ENCODE assay signal across 12 cellular contexts in genomic region chr7:143245123-143245522, GRCh38. TPM values are rescaled to one million over a fixed set of nuclear protein-coding genes. Genes with fewer than 3 reads are reported as not detected.
A peak's percentile ranks its signal among the peaks of the same experiment; 100 is the strongest.
DNase-seq lines count a peak whose midpoint lies in the region; ATAC-seq and TF ChIP-seq lines count a peak whose summit lies in the region.
"Had no signal": no experiment of that assay in that cellular context is flagged by ENCODE, and none has a peak within 500 bp of the region (broad histone marks: within the 10 kb centered on the region; RNA-seq: fewer than 3 reads in every experiment).

No MANE protein-coding gene starts in this region.

- ATAC-seq in activated CD8-positive, alpha-beta T cell treated with anti-CD3 and anti-CD28 coated beads for 36 hours = peak; percentile 68
- ATAC-seq in GM19452 (IDR thresholded peaks at IDR 0.05; ENCODE audit: unreplicated experiment) = no peak

- POLR2A ChIA-PET in BJ (lab: Charles Lee) = no interaction called here
- POLR2A ChIA-PET in activated CD8-positive, alpha-beta T cell treated with anti-CD3 and anti-CD28 coated beads for 36 hours (lab: Charles Lee) = interaction anchor here (0.8 to 1.8 kb wide), 3 partner anchors 18 to 65 kb away, joined by 3 to 6 read pairs (median 5); partner anchors contain the start of genes CASP2 and GSTK1

- H3K9me3 Mint-ChIP-seq in activated CD8-positive, alpha-beta T cell treated with anti-CD3 and anti-CD28 coated beads for 36 hours = peaks cover 17% of the 10 kb centered on the region

- H3K27me3 ChIP-seq in BJ (ENCODE audit: control insufficient read depth, insufficient read depth, low read length) = peaks cover 9% of the 10 kb centered on the region

- no peak overlapping the region for H3K4me3 Mint-ChIP-seq in activated CD8-positive, alpha-beta T cell treated with anti-CD3 and anti-CD28 coated beads for 36 hours

- intact Hi-C loops in activated CD8-positive, alpha-beta T cell treated with anti-CD3 and anti-CD28 coated beads for 36 hours (cut with micrococcal nuclease) = loop anchor here (2.0 to 5.0 kb wide), 2 partner anchors 37 to 46 kb away; partner anchors contain the start of gene TMEM139

- CTCF ChIA-PET in BJ (lab: Yijun Ruan, JAX) = interaction anchor here (0.9 kb wide), 1 partner anchor 30 kb away, joined by 3 read pairs; no protein-coding TSS in a partner anchor
- CTCF ChIA-PET in activated CD8-positive, alpha-beta T cell treated with anti-CD3 and anti-CD28 coated beads for 36 hours (lab: Charles Lee) = interaction anchor here (0.8 to 7.9 kb wide), 10 partner anchors 10 to 242 kb away, joined by 3 to 211 read pairs (median 4); no protein-coding TSS in a partner anchor

- TF ChIP-seq CTCF in BJ (IDR thresholded peaks at IDR 0.05; ENCODE audit: insufficient read depth, low read depth, low read length) (no peak), fibroblast of the aortic adventitia (IDR thresholded peaks at IDR 0.05; ENCODE audit: insufficient read depth, low read length) (no peak)
- no peak for TF ChIP-seq CTCF in activated CD8-positive, alpha-beta T cell treated with anti-CD3 and anti-CD28 coated beads for 36 hours (IDR thresholded peaks at IDR 0.05)

- H3K36me3 Mint-ChIP-seq in activated CD8-positive, alpha-beta T cell treated with anti-CD3 and anti-CD28 coated beads for 36 hours (ENCODE audit: low read depth) = peaks cover 18% of the 10 kb centered on the region

- H3K36me3 ChIP-seq in BJ (ENCODE audit: control insufficient read depth, insufficient read depth, low read length) = no peaks in the 10 kb centered on the region

- H3K27me3 Mint-ChIP-seq in activated CD8-positive, alpha-beta T cell treated with anti-CD3 and anti-CD28 coated beads for 36 hours = no peaks in the 10 kb centered on the region

- DNase-seq in BJ (ENCODE audit: low read depth) (peak; percentile 80), HCEC 1CT (peak; percentile 73), fibroblast of the aortic adventitia (ENCODE audit: low read depth) (peak; percentile 10), NCI-H1694 treated with DMSO at 0.1 percent for 48 hours (lab: John Stamatoyannopoulos, UW) (no peak), hippocampal formation (lab: John Stamatoyannopoulos, UW) (no peak)
- no peak for DNase-seq in activated CD8-positive, alpha-beta T cell treated with anti-CD3 and anti-CD28 coated beads for 36 hours
- DNase-seq in effector CD8-positive, alpha-beta T cell (lab: John Stamatoyannopoulos, UW) = no peak
- DNase-seq: cerebellar nuclear complex; DND-41; SHP77; stimulated activated naive CD4-positive, alpha-beta T cell had no signal

- H3K4me3 ChIP-seq in BJ (ENCODE audit: low read depth, low read length) (no peak overlapping the region), fibroblast of the aortic adventitia (ENCODE audit: low read depth, low read length) (no peak overlapping the region)

- H3K4me1 Mint-ChIP-seq in activated CD8-positive, alpha-beta T cell treated with anti-CD3 and anti-CD28 coated beads for 36 hours (ENCODE audit: low read depth) = peaks cover 66% of the 10 kb centered on the region

- H3K27ac Mint-ChIP-seq in activated CD8-positive, alpha-beta T cell treated with anti-CD3 and anti-CD28 coated beads for 36 hours = peak overlapping the region; percentile 86

RNA-seq across cellular contexts. Expression of gene GSTK1, which starts 18.1 kb away (rescaled TPM):
- polyA plus RNA-seq in BJ (2011; rRNA removed) = 132 and 164 TPM in 2 replicates
- 50.0 and 80.1 TPM in 2 replicates for polyA minus RNA-seq in BJ (2011; rRNA and poly(A)+ RNA removed)
- total RNA-seq in activated CD8-positive, alpha-beta T cell treated with anti-CD3 and anti-CD28 coated beads for 36 hours = 100 to 1,000 TPM; 163 to 171 TPM
- 53.3 and 91.9 TPM in 2 replicates for total RNA-seq in fibroblast of the aortic adventitia (ENCODE audit: low replicate concordance)

RNA-seq across cellular contexts. Expression of gene TAS2R40, which starts 23.3 kb away (rescaled TPM):
- not detected in 2 replicates for polyA plus RNA-seq in BJ (2011; rRNA removed)
- polyA minus RNA-seq in BJ (2011; rRNA and poly(A)+ RNA removed) = not detected in 2 replicates
- not detected for total RNA-seq in activated CD8-positive, alpha-beta T cell treated with anti-CD3 and anti-CD28 coated beads for 36 hours
- not detected in 2 replicates for total RNA-seq in fibroblast of the aortic adventitia (ENCODE audit: low replicate concordance)

RNA-seq across cellular contexts. Expression of gene TMEM139, which starts 39.6 kb away (rescaled TPM):
- 0.11 and 0.15 TPM in 2 replicates for polyA plus RNA-seq in BJ (2011; rRNA removed)
- polyA minus RNA-seq in BJ (2011; rRNA and poly(A)+ RNA removed) = not detected in 2 replicates
- 1 to 10 TPM; 1.6 to 2.0 TPM for total RNA-seq in activated CD8-positive, alpha-beta T cell treated with anti-CD3 and anti-CD28 coated beads for 36 hours
- not detected in 2 replicates for total RNA-seq in fibroblast of the aortic adventitia (ENCODE audit: low replicate concordance)

RNA-seq across cellular contexts. Expression of gene CASP2, which starts 43.0 kb away (rescaled TPM):
- polyA plus RNA-seq in BJ (2011; rRNA removed) = 15.4 and 16.0 TPM in 2 replicates
- polyA minus RNA-seq in BJ (2011; rRNA and poly(A)+ RNA removed) = 27.3 and 39.8 TPM in 2 replicates
- 10 to 100 TPM; 79.6 to 80.9 TPM for total RNA-seq in activated CD8-positive, alpha-beta T cell treated with anti-CD3 and anti-CD28 coated beads for 36 hours
- total RNA-seq in fibroblast of the aortic adventitia (ENCODE audit: low replicate concordance) = 18.4 and 19.8 TPM in 2 replicates

Comparison
In these comparisons a context has a peak if more than half of its experiments do, and no peak if none do; other contexts are left out.
1. DNase-seq: peak in BJ (single experiment), HCEC 1CT (single experiment) and fibroblast of the aortic adventitia (single experiment); none in activated CD8-positive, alpha-beta T cell treated with anti-CD3 and anti-CD28 coated beads for 36 hours (single experiment), effector CD8-positive, alpha-beta T cell (single experiment), NCI-H1694 treated with DMSO at 0.1 percent for 48 hours (single experiment) and hippocampal formation (0 of 2).